In genomic region chr4:26204249-26204825, GRCh38 we compare ENCODE assay signal across 9 cellular contexts.
DNase-seq lines count a peak whose midpoint lies in the region; ATAC-seq lines count a peak whose summit lies in the region.
"Had no signal": no experiment of that assay in that cellular context is flagged by ENCODE, and none has a peak within 500 bp of the region (broad histone marks: within the 10 kb centered on the region; RNA-seq: fewer than 3 reads in every experiment).

No MANE protein-coding gene starts in this region.

- peaks cover 9 to 28% of the 10 kb centered on the region in 2 donors for H3K9me3 Mint-ChIP-seq in activated naive CD4-positive, alpha-beta T cell treated with anti-CD3 and anti-CD28 coated beads, Interleukin-2, amount 50 U/mL, for 72 hours
- peaks cover 6% of the 10 kb centered on the region for H3K9me3 Mint-ChIP-seq in stimulated activated effector memory CD8-positive, alpha-beta T cell treated with anti-CD3 and anti-CD28 coated beads, Interleukin-12 subunit alpha, Interleukin-12 subunit beta, amount 100 ng/mL, for 72 hours

- no peak overlapping the region for H3K4me3 Mint-ChIP-seq in stimulated activated effector memory CD8-positive, alpha-beta T cell treated with anti-CD3 and anti-CD28 coated beads, Interleukin-12 subunit alpha, Interleukin-12 subunit beta, amount 100 ng/mL, for 72 hours

- DNase-seq in activated gamma-delta T cell treated with Interleukin-2 at 50 U/mL for 16 hours (peak; percentile 33), activated gamma-delta T cell (lab: John Stamatoyannopoulos, UW) (no peak), NCI-H2171 treated with DMSO at 0.1 percent for 48 hours (lab: John Stamatoyannopoulos, UW) (no peak), retina (no peak)
- no peak for DNase-seq in activated naive CD4-positive, alpha-beta T cell treated with anti-CD3 and anti-CD28 coated beads, Interleukin-2, amount 50 U/mL, for 72 hours (ENCODE audit: low spot score in 2 of 2)
- no peak for DNase-seq in stimulated activated effector memory CD8-positive, alpha-beta T cell treated with anti-CD3 and anti-CD28 coated beads, Interleukin-12 subunit alpha, Interleukin-12 subunit beta, amount 100 ng/mL, for 72 hours (ENCODE audit: low spot score in 2 of 2)
- DNase-seq: stimulated activated CD4-positive, alpha-beta T cell treated with anti-CD3 and anti-CD28 coated beads, Interleukin-2, amount 100 ng/mL, for 24 hours had no signal

- H3K4me1 Mint-ChIP-seq in stimulated activated effector memory CD8-positive, alpha-beta T cell treated with anti-CD3 and anti-CD28 coated beads, Interleukin-12 subunit alpha, Interleukin-12 subunit beta, amount 100 ng/mL, for 72 hours: peaks cover 26% of the 10 kb centered on the region

- peak overlapping the region; percentile 63 to 68 for H3K27ac Mint-ChIP-seq in activated naive CD4-positive, alpha-beta T cell treated with anti-CD3 and anti-CD28 coated beads, Interleukin-2, amount 50 U/mL, for 72 hours
- no peak overlapping the region for H3K27ac Mint-ChIP-seq in stimulated activated effector memory CD8-positive, alpha-beta T cell treated with anti-CD3 and anti-CD28 coated beads, Interleukin-12 subunit alpha, Interleukin-12 subunit beta, amount 100 ng/mL, for 72 hours

- peak; percentile 70 for ATAC-seq in HG03378 (IDR thresholded peaks at IDR 0.05; ENCODE audit: unreplicated experiment)
- peak; percentile 58 to 84 for ATAC-seq in activated naive CD4-positive, alpha-beta T cell treated with anti-CD3 and anti-CD28 coated beads, Interleukin-2, amount 50 U/mL, for 72 hours
- peak; percentile 65 for ATAC-seq in stimulated activated effector memory CD8-positive, alpha-beta T cell treated with anti-CD3 and anti-CD28 coated beads, Interleukin-12 subunit alpha, Interleukin-12 subunit beta, amount 100 ng/mL, for 72 hours
- ATAC-seq in GM19467 (IDR thresholded peaks at IDR 0.05; ENCODE audit: unreplicated experiment): no peak

- H3K36me3 Mint-ChIP-seq in activated naive CD4-positive, alpha-beta T cell treated with anti-CD3 and anti-CD28 coated beads, Interleukin-2, amount 50 U/mL, for 72 hours: peaks cover 16 to 55% of the 10 kb centered on the region in 2 donors
- no peaks in the 10 kb centered on the region for H3K36me3 Mint-ChIP-seq in stimulated activated effector memory CD8-positive, alpha-beta T cell treated with anti-CD3 and anti-CD28 coated beads, Interleukin-12 subunit alpha, Interleukin-12 subunit beta, amount 100 ng/mL, for 72 hours
